Comparison of ENCODE assay signal across 28 cellular contexts in the genomic region with DNA sequence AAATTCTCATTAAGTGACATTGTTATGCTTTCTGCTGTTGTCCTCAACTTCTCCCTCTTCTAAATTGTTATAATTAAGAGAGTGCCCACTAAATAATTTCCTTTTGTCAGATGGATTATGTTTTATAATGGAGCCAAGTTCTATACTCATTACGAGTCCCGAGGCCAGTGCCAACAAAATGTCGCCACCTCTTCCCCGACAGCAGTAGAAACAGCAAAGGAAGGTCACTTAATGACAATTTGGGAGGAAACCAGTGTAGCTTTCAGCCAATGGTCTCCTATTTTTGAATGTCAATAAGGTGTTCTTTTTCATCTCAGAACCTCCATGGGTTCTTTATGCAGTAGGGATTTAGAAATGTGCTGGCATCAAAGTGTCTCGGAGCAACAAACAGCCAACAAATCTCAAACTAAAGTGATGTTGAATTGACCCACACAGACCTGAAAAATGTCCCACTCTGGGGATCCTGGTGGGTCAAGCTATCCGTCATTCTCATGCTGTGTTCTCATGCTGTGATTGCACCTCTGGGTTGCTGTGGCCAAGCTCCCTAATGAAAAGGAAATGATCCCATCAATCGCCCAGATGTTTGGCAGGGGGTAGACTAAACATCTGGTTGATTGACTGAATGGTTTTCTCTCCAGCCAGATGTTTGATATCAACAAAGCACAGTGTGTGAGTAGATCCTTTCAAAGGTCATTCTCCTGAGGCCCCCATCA.
"Had no signal": no experiment of that assay in that cellular context is flagged by ENCODE, and none has a peak within 500 bp of the region (broad histone marks: within the 10 kb centered on the region; RNA-seq: fewer than 3 reads in every experiment).

No MANE protein-coding gene starts in this region.

- H3K4me1 ChIP-seq: adrenal gland, body of pancreas, colonic mucosa, gastroesophageal sphincter had no signal

- DNase-seq: activated B cell treated with CpG ODN at 0.5 μM for 24 hours; activated CD4-positive, alpha-beta memory T cell treated with anti-CD3 and anti-CD28 coated beads for 36 hours; activated CD4-positive, alpha-beta T cell treated with anti-CD3 and anti-CD28 coated beads, Interleukin-2, amount 10 ng/mL, durations not matched to agents 24 days and 14 days; activated CD8-positive, alpha-beta memory T cell treated with anti-CD3 and anti-CD28 coated beads, Interleukin-2, amount 10 ng/mL, durations not matched to agents 7 days and 5 days; activated CD8-positive, alpha-beta memory T cell treated with anti-CD3 and anti-CD28 coated beads, Interleukin-2, amount 50 U/mL, for 4 hours; activated CD8-positive, alpha-beta T cell treated with anti-CD3 and anti-CD28 coated beads, Interleukin-2, amount 10 ng/mL, durations not matched to agents 7 days and 5 days; activated effector memory CD4-positive, alpha-beta T cell treated with anti-CD3 and anti-CD28 coated beads, Interleukin-2, amount 50 U/mL, for 16 hours; activated naive CD4-positive, alpha-beta T cell treated with anti-CD3 and anti-CD28 coated beads for 36 hours; activated naive CD8-positive, alpha-beta T cell treated with anti-CD3 and anti-CD28 coated beads for 36 hours; activated naive CD8-positive, alpha-beta T cell treated with anti-CD3 and anti-CD28 coated beads, Interleukin-2, amount 50 U/mL, for 24 hours; activated T-cell treated with anti-CD3 and anti-CD28 coated beads, Interleukin-2, amount 50 U/mL, for 1 hour; activated T-cell treated with anti-CD3 and anti-CD28 coated beads, Interleukin-2, amount 50 U/mL, for 48 hours; adrenal gland; amygdala; aorta; body of pancreas; central memory CD4-positive, alpha-beta T cell; cerebellar nuclear complex; colonic mucosa; effector CD8-positive, alpha-beta T cell; esophagus squamous epithelium; T-helper 1 cell; T-helper 17 cell; T1000; WERI-Rb-1 had no signal

- ATAC-seq: activated CD4-positive, CD25-positive, alpha-beta regulatory T cell treated with anti-CD3 and anti-CD28 coated beads, Interleukin-2, amount 50 U/mL, for 24 hours; activated CD8-positive, alpha-beta memory T cell treated with anti-CD3 and anti-CD28 coated beads, Interleukin-2, amount 10 ng/mL, durations not matched to agents 7 days and 5 days; activated CD8-positive, alpha-beta T cell treated with anti-CD3 and anti-CD28 coated beads, Interleukin-2, amount 10 ng/mL, durations not matched to agents 7 days and 5 days; activated naive CD8-positive, alpha-beta T cell treated with anti-CD3 and anti-CD28 coated beads, Interleukin-2, amount 50 U/mL, for 24 hours; body of pancreas; gastroesophageal sphincter; T-helper 17 cell had no signal

- H3K36me3 ChIP-seq: adrenal gland, colonic mucosa, esophagus squamous epithelium, gastroesophageal sphincter, WERI-Rb-1 had no signal

- H3K27ac ChIP-seq: adrenal gland, body of pancreas, colonic mucosa, epithelial cell of prostate, esophagus squamous epithelium, gastroesophageal sphincter, WERI-Rb-1 had no signal

- H3K27me3 ChIP-seq: adrenal gland, body of pancreas, colonic mucosa, esophagus squamous epithelium, gastroesophageal sphincter had no signal

- H3K4me3 ChIP-seq: adrenal gland, body of pancreas, colonic mucosa, esophagus squamous epithelium, gastroesophageal sphincter had no signal

- H3K9me3 ChIP-seq: adrenal gland, body of pancreas, colonic mucosa, esophagus squamous epithelium, gastroesophageal sphincter had no signal
